Comparison of ENCODE assay signal across 11 cellular contexts in genomic region chr6:46990818-46991510, GRCh38. TPM values are rescaled to one million over a fixed set of nuclear protein-coding genes. Genes with fewer than 3 reads are reported as not detected.
A peak's percentile ranks its signal among the peaks of the same experiment; 100 is the strongest.
DNase-seq lines count a peak whose midpoint lies in the region; ATAC-seq and TF ChIP-seq lines count a peak whose summit lies in the region.
"Not testable (repeated sequence)": the region's sequence is repeated elsewhere in the genome, so short reads cannot be mapped to it uniquely, and the experiment has no call there.
"Had no signal": no experiment of that assay in that cellular context is flagged by ENCODE, and none has a peak within 500 bp of the region (broad histone marks: within the 10 kb centered on the region; RNA-seq: fewer than 3 reads in every experiment).

No MANE protein-coding gene starts in this region.

- not testable (repeated sequence) for H3K27me3 Mint-ChIP-seq in CD14-positive monocyte (ENCODE audit: low read depth in 3 of 3)

- H3K36me3 Mint-ChIP-seq in CD14-positive monocyte = not testable (repeated sequence)

- not testable (repeated sequence) for H3K27ac Mint-ChIP-seq in CD14-positive monocyte

- not testable (repeated sequence) for H3K9me3 ChIP-seq in OCI-LY3 (ENCODE audit: insufficient read depth, low read length); lung (ENCODE audit: control insufficient read depth in 2 of 2, insufficient read depth in 1 of 2, low read length in 1 of 2)

- H3K4me3 ChIP-seq in OCI-LY3 (ENCODE audit: low read length); lung: not testable (repeated sequence)

- intact Hi-C loops in CD14-positive monocyte (cut with micrococcal nuclease) = loop anchor here in 1 of 2 donors (10.0 kb wide), 1 partner anchor 576 kb away; no protein-coding TSS in a partner anchor

- H3K4me2 ChIP-seq in OCI-LY3 (ENCODE audit: low read length) = not testable (repeated sequence)

- WGBS in lung, 2 donors = 35% methylated on average over 6 of the region's 6 CpGs

- H4K20me1 ChIP-seq in OCI-LY3 (ENCODE audit: insufficient read depth, low read length) = not testable (repeated sequence)

- H3K4me1 ChIP-seq in OCI-LY3 (ENCODE audit: low read length); lung (ENCODE audit: control insufficient read depth in 2 of 2, insufficient read depth in 2 of 2, low read length in 2 of 2): not testable (repeated sequence)
- H3K4me1 ChIP-seq in foreskin keratinocyte = peaks cover 20% of the 10 kb centered on the region

- H3K79me2 ChIP-seq in OCI-LY3 (ENCODE audit: low read length) = not testable (repeated sequence)

- not testable (repeated sequence) for H3K9ac ChIP-seq in OCI-LY3 (ENCODE audit: low read length)

- not testable (repeated sequence) for H3K9me3 Mint-ChIP-seq in CD14-positive monocyte

- not testable (repeated sequence) for DNase-seq in CD14-positive monocyte (ENCODE audit: low spot score); lung (ENCODE audit: low spot score)
- DNase-seq in H4 (ENCODE audit: low spot score) (peak; percentile 67), NCI-H1436 (lab: John Stamatoyannopoulos, UW) (peak; percentile 65), astrocyte of the hippocampus (ENCODE audit: low read depth, low spot score) (peak; percentile 76), foreskin keratinocyte (peak in 1 of 2 donors; percentile 53), smooth muscle cell of the brain vasculature (ENCODE audit: low read depth, low spot score) (peak; percentile 59)

- TF ChIP-seq CTCF in CD14-positive monocyte (IDR thresholded peaks at IDR 0.05) = peak; percentile 66
- TF ChIP-seq CTCF in OCI-LY3 (IDR thresholded peaks at IDR 0.05; ENCODE audit: low read depth, low read length) = peak; percentile 76
- TF ChIP-seq CTCF in foreskin keratinocyte (conservative IDR thresholded peaks at IDR 0.05) = peak; percentile 91
- TF ChIP-seq CTCF in lung (IDR thresholded peaks at IDR 0.05; ENCODE audit: control extremely low read depth, extremely low read depth) = peak; percentile 43

- not testable (repeated sequence) for H3K4me1 Mint-ChIP-seq in CD14-positive monocyte

- H3K36me3 ChIP-seq in OCI-LY3 (replicated peaks; ENCODE audit: low read depth, low read length); lung (ENCODE audit: control insufficient read depth in 2 of 2, insufficient read depth in 2 of 2, low read length in 2 of 2): not testable (repeated sequence)

- H3K4me3 Mint-ChIP-seq in CD14-positive monocyte = not testable (repeated sequence)

- not testable (repeated sequence) for H3K27ac ChIP-seq in OCI-LY3 (ENCODE audit: low read length); foreskin keratinocyte
- H3K27ac ChIP-seq in lung (ENCODE audit: low read depth in 1 of 2, low read length in 1 of 2) = peak overlapping the region in 1 of 2 donors; percentile 14

- H2AFZ ChIP-seq in OCI-LY3 (ENCODE audit: low read depth, low read length) = not testable (repeated sequence)

- ATAC-seq in foreskin keratinocyte = peak; percentile 16
- peak; percentile 77 for ATAC-seq in lung (ENCODE audit: insufficient read depth, low FRiP score)

- H3K27me3 ChIP-seq in OCI-LY3 (ENCODE audit: low read depth, low read length) = peaks cover 40% of the 10 kb centered on the region
- not testable (repeated sequence) for H3K27me3 ChIP-seq in foreskin keratinocyte; lung (ENCODE audit: control insufficient read depth, insufficient read depth)

RNA-seq across cellular contexts. Expression of gene ADGRF1, which starts 51.2 kb away (rescaled TPM):
- polyA plus RNA-seq in CD14-positive monocyte = not detected
- 0.17 TPM in 1 of 2 replicates, not detected in the other for total RNA-seq in H4 (2014; rRNA removed; shearing (Covaris generic))
- 17.1 and 18.2 TPM in 2 replicates for total RNA-seq in foreskin keratinocyte
- polyA plus RNA-seq in foreskin keratinocyte = 8.7 and 10.4 TPM in 2 replicates
- total RNA-seq in lung = 10 to 100 TPM in 1 of 2 donors, 1 to 10 TPM in 1; 4.0 to 14.8 TPM
- 10 to 100 TPM; 10.5 to 23.3 TPM for polyA plus RNA-seq in lung
- total RNA-seq: activated CD4-positive, alpha-beta T cell treated with anti-CD3 and anti-CD28 coated beads, Interleukin-2, amount 10 ng/mL, durations not matched to agents 7 days and 5 days; activated naive CD4-positive, alpha-beta T cell treated with anti-CD3 and anti-CD28 coated beads, Interleukin-2, amount 50 U/mL, for 72 hours had no signal
- polyA plus RNA-seq: immature natural killer cell had no signal
